In genomic region chr17:82064433-82065192, GRCh38 we compare ENCODE assay signal across 8 cellular contexts. TPM values are rescaled to one million over a fixed set of nuclear protein-coding genes. Genes with fewer than 3 reads are reported as not detected.
A peak's percentile ranks its signal among the peaks of the same experiment; 100 is the strongest.
DNase-seq lines count a peak whose midpoint lies in the region; ATAC-seq, FAIRE-seq and TF ChIP-seq lines count a peak whose summit lies in the region.

No MANE protein-coding gene starts in this region.

- H3K4me3 ChIP-seq in cardiac muscle cell = peak overlapping the region; percentile 75
- H3K4me3 ChIP-seq in iPS-11a (ENCODE audit: low read depth, low read length) = peak overlapping the region; percentile 72
- H3K4me3 ChIP-seq in stomach smooth muscle (ENCODE audit: low read length in 2 of 2) = peak overlapping the region; percentile 82 to 83

- no peak for ATAC-seq in left ventricle myocardium superior
- no peak for ATAC-seq in GM21423 (IDR thresholded peaks at IDR 0.05; ENCODE audit: unreplicated experiment)
- ATAC-seq in HG03095 (IDR thresholded peaks at IDR 0.05; ENCODE audit: unreplicated experiment) = no peak

- H3K9ac ChIP-seq in stomach smooth muscle (ENCODE audit: low read length in 2 of 2) = peak overlapping the region; percentile 83 to 89

- H3K27ac ChIP-seq in cardiac muscle cell = no peak overlapping the region
- peak overlapping the region; percentile 60 for H3K27ac ChIP-seq in stomach smooth muscle (ENCODE audit: low read length)

- H3K36me3 ChIP-seq in cardiac muscle cell (peaks cover 17% of the 10 kb centered on the region), stomach smooth muscle (ENCODE audit: control insufficient read depth in 2 of 2, insufficient read depth in 2 of 2, low read length in 2 of 2) (peaks cover 3 to 23% of the 10 kb centered on the region in 2 donors)

- peaks cover 2% of the 10 kb centered on the region for H3K36me3 Mint-ChIP-seq in activated CD4-positive, alpha-beta memory T cell treated with anti-CD3 and anti-CD28 coated beads for 36 hours

- no peak for FAIRE-seq in GM12892 (lab: Jason Lieb, UNC)

- H3K4me1 ChIP-seq in cardiac muscle cell (ENCODE audit: low read depth) (peaks cover 5% of the 10 kb centered on the region), stomach smooth muscle (ENCODE audit: control insufficient read depth, insufficient read depth, low read length) (peaks cover 23% of the 10 kb centered on the region)

- POLR2A ChIA-PET in activated CD4-positive, alpha-beta memory T cell treated with anti-CD3 and anti-CD28 coated beads for 36 hours (lab: Charles Lee) = interaction anchor here (1.0 to 2.3 kb wide), 4 partner anchors 13 to 29 kb away, joined by 3 to 5 read pairs (median 4); partner anchors contain the start of genes DCXR, GPS1 and RFNG

- H3K4me1 Mint-ChIP-seq in activated CD4-positive, alpha-beta memory T cell treated with anti-CD3 and anti-CD28 coated beads for 36 hours (ENCODE audit: low read depth) = peaks cover 9% of the 10 kb centered on the region

- H3K27me3 ChIP-seq in cardiac muscle cell = no peaks in the 10 kb centered on the region
- no peaks in the 10 kb centered on the region for H3K27me3 ChIP-seq in stomach smooth muscle (ENCODE audit: control insufficient read depth in 1 of 2, insufficient read depth in 2 of 2, low read length in 2 of 2)

- CTCF ChIA-PET in activated CD4-positive, alpha-beta memory T cell treated with anti-CD3 and anti-CD28 coated beads for 36 hours (lab: Charles Lee) = interaction anchor here (0.9 to 4.4 kb wide), 2 partner anchors 34 to 105 kb away, joined by 3 to 17 read pairs; no protein-coding TSS in a partner anchor

- no peak for TF ChIP-seq POLR2A in GM12892 (IDR thresholded peaks at IDR 0.05; ENCODE audit: low read depth, low read length)

- no peaks in the 10 kb centered on the region for H3K9me3 ChIP-seq in cardiac muscle cell (ENCODE audit: low read depth)
- no peaks in the 10 kb centered on the region for H3K9me3 ChIP-seq in stomach smooth muscle (ENCODE audit: control insufficient read depth in 2 of 2, low read length in 2 of 2)

- no peak for TF ChIP-seq CTCF in cardiac muscle cell (IDR thresholded peaks at IDR 0.05; ENCODE audit: low read depth, low read length)

- intact Hi-C loops in left ventricle myocardium superior (cut with micrococcal nuclease) = no loop called here
- intact Hi-C loops in activated CD4-positive, alpha-beta memory T cell treated with anti-CD3 and anti-CD28 coated beads for 36 hours (cut with micrococcal nuclease) = loop anchor here (10.0 kb wide), 1 partner anchor 90 kb away; no protein-coding TSS in a partner anchor

- no peak for DNase-seq in cardiac muscle cell (ENCODE audit: low read depth in 1 of 2, low spot score in 1 of 2)
- DNase-seq in left ventricle myocardium superior = no peak
- no peak for DNase-seq in activated CD4-positive, alpha-beta memory T cell treated with anti-CD3 and anti-CD28 coated beads for 36 hours
- DNase-seq in GM12892 (ENCODE audit: insufficient read length) = no peak

- H3K4me3 Mint-ChIP-seq in activated CD4-positive, alpha-beta memory T cell treated with anti-CD3 and anti-CD28 coated beads for 36 hours = peak overlapping the region; percentile 72

- H3K27ac Mint-ChIP-seq in activated CD4-positive, alpha-beta memory T cell treated with anti-CD3 and anti-CD28 coated beads for 36 hours = peak overlapping the region; percentile 23

- no peaks in the 10 kb centered on the region for H3K27me3 Mint-ChIP-seq in activated CD4-positive, alpha-beta memory T cell treated with anti-CD3 and anti-CD28 coated beads for 36 hours

- no peaks in the 10 kb centered on the region for H3K9me3 Mint-ChIP-seq in activated CD4-positive, alpha-beta memory T cell treated with anti-CD3 and anti-CD28 coated beads for 36 hours

RNA-seq across cellular contexts. Expression of gene DUS1L, which starts 1.0 kb away (rescaled TPM):
- total RNA-seq in cardiac muscle cell = 109 and 184 TPM in 2 replicates
- polyA plus RNA-seq in cardiac muscle cell = 183 and 196 TPM in 2 replicates
- total RNA-seq in left ventricle myocardium superior = 67.7 TPM
- 100 to 1,000 TPM; 118 to 131 TPM for total RNA-seq in activated CD4-positive, alpha-beta memory T cell treated with anti-CD3 and anti-CD28 coated beads for 36 hours
- polyA plus RNA-seq in GM12892 (2012; ENCODE audit: missing spikeins) = 72.0 TPM

RNA-seq across cellular contexts. Expression of gene GPS1, which starts 12.9 kb away (rescaled TPM):
- total RNA-seq in cardiac muscle cell (231 and 235 TPM in 2 replicates), left ventricle myocardium superior (90.6 TPM)
- polyA plus RNA-seq in cardiac muscle cell = 223 and 257 TPM in 2 replicates
- 10 to 100 TPM; 86.8 to 89.1 TPM for total RNA-seq in activated CD4-positive, alpha-beta memory T cell treated with anti-CD3 and anti-CD28 coated beads for 36 hours
- 34.6 TPM for polyA plus RNA-seq in GM12892 (2012; ENCODE audit: missing spikeins)

RNA-seq across cellular contexts. Expression of gene RFNG, which starts 13.0 kb away (rescaled TPM):
- total RNA-seq in cardiac muscle cell (94.6 and 104 TPM in 2 replicates), left ventricle myocardium superior (21.8 TPM)
- 91.0 and 98.3 TPM in 2 replicates for polyA plus RNA-seq in cardiac muscle cell
- total RNA-seq in activated CD4-positive, alpha-beta memory T cell treated with anti-CD3 and anti-CD28 coated beads for 36 hours = 10 to 100 TPM; 16.5 to 17.5 TPM
- 7.1 TPM for polyA plus RNA-seq in GM12892 (2012; ENCODE audit: missing spikeins)

RNA-seq across cellular contexts. Expression of gene DCXR, which starts 27.1 kb away (rescaled TPM):
- total RNA-seq in cardiac muscle cell = 164 and 256 TPM in 2 replicates
- 228 and 312 TPM in 2 replicates for polyA plus RNA-seq in cardiac muscle cell
- 177 TPM for total RNA-seq in left ventricle myocardium superior
- 100 to 1,000 TPM; 105 to 115 TPM for total RNA-seq in activated CD4-positive, alpha-beta memory T cell treated with anti-CD3 and anti-CD28 coated beads for 36 hours
- polyA plus RNA-seq in GM12892 (2012; ENCODE audit: missing spikeins) = 55.0 TPM

RNA-seq across cellular contexts. Expression of gene RAC3, which starts 33.1 kb away (rescaled TPM):
- total RNA-seq in cardiac muscle cell (58.7 and 73.7 TPM in 2 replicates), left ventricle myocardium superior (1.8 TPM)
- polyA plus RNA-seq in cardiac muscle cell = 9.9 and 16.4 TPM in 2 replicates
- 1 to 10 TPM; 6.3 to 8.1 TPM for total RNA-seq in activated CD4-positive, alpha-beta memory T cell treated with anti-CD3 and anti-CD28 coated beads for 36 hours
- polyA plus RNA-seq in GM12892 (2012; ENCODE audit: missing spikeins) = 2.2 TPM
